Comparison of ENCODE assay signal across 8 cellular contexts in the genomic region with DNA sequence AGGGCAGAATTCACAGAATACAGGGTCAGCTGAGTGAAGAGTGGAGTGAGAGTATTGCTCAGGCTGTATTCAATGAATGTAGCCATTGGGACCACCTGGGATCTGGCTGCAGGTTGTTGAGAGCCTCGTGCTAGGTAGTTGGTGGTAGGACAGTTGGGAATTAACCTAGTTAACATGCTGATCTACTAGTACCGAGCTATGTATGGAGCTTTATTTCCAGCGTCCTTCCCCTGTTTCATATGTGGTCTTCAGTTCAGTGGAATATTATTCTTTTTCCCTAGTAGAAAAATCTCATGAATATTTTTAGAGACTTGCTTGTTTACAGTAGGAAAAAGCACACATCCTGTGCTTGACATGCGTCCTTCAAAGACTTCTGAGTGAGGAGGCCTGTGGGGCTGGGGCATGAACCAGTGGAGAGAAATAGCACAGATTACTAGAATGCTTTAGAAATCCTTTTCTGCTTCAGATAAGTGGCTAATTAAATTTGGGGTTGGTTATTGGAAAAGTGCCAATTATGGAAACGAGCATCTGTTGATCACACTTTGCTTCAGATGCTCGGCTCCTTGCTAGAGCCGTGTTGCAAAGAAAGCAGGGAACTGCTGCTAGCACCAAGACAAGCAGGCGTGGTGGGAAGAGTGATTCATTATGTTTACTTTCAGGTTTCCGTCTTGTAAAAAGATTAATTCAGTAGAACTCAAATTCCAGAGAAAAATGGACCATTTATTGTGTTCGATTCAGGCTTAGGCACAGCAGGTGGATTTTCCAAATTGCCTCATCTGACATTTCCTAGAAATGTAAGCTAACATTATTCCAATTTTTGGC. TPM values are rescaled to one million over a fixed set of nuclear protein-coding genes. Genes with fewer than 3 reads are reported as not detected.
A peak's percentile ranks its signal among the peaks of the same experiment; 100 is the strongest.
DNase-seq lines count a peak whose midpoint lies in the region; ATAC-seq and TF ChIP-seq lines count a peak whose summit lies in the region.

No MANE protein-coding gene starts in this region.

- H3K36me3 Mint-ChIP-seq in CD8-positive, alpha-beta memory T cell = peaks cover 4 to 29% (median 5%) of the 10 kb centered on the region in 3 donors
- H3K36me3 Mint-ChIP-seq in activated CD8-positive, alpha-beta T cell treated with anti-CD3 and anti-CD28 coated beads for 36 hours (ENCODE audit: low read depth) = peaks cover 10% of the 10 kb centered on the region
- H3K36me3 Mint-ChIP-seq in stimulated activated effector memory CD8-positive, alpha-beta T cell treated with anti-CD3 and anti-CD28 coated beads, Interleukin-12 subunit alpha, Interleukin-12 subunit beta, amount 100 ng/mL, for 72 hours = peaks cover 5% of the 10 kb centered on the region

- H3K36me3 ChIP-seq in CD8-positive, alpha-beta memory T cell (ENCODE audit: insufficient read depth, low read length) = no peaks in the 10 kb centered on the region

- H3K4me3 Mint-ChIP-seq in CD8-positive, alpha-beta memory T cell = peak overlapping the region in 6 of 7 donors; percentile 63 to 86 (median 65)
- H3K4me3 Mint-ChIP-seq in activated CD8-positive, alpha-beta T cell treated with anti-CD3 and anti-CD28 coated beads for 36 hours = peak overlapping the region; percentile 43
- peak overlapping the region; percentile 52 for H3K4me3 Mint-ChIP-seq in stimulated activated effector memory CD8-positive, alpha-beta T cell treated with anti-CD3 and anti-CD28 coated beads, Interleukin-12 subunit alpha, Interleukin-12 subunit beta, amount 100 ng/mL, for 72 hours

- peak; percentile 43 for ATAC-seq in activated CD8-positive, alpha-beta T cell treated with anti-CD3 and anti-CD28 coated beads for 36 hours
- ATAC-seq in stimulated activated effector memory CD8-positive, alpha-beta T cell treated with anti-CD3 and anti-CD28 coated beads, Interleukin-12 subunit alpha, Interleukin-12 subunit beta, amount 100 ng/mL, for 72 hours = peak; percentile 68
- ATAC-seq in HG03039 (IDR thresholded peaks at IDR 0.05; ENCODE audit: unreplicated experiment) = no peak
- ATAC-seq in GM21526 (IDR thresholded peaks at IDR 0.05; ENCODE audit: low FRiP score, unreplicated experiment) = no peak

- intact Hi-C loops in activated CD8-positive, alpha-beta T cell treated with anti-CD3 and anti-CD28 coated beads for 36 hours (cut with micrococcal nuclease) = no loop called here

- H3K4me3 ChIP-seq in CD8-positive, alpha-beta memory T cell (ENCODE audit: low read length) = peak overlapping the region; percentile 32
- no peak overlapping the region for H3K4me3 ChIP-seq in fibroblast of mammary gland (ENCODE audit: control insufficient read depth, low read depth, low read length)

- TF ChIP-seq CTCF in activated CD8-positive, alpha-beta T cell treated with anti-CD3 and anti-CD28 coated beads for 36 hours (IDR thresholded peaks at IDR 0.05) = no peak
- TF ChIP-seq CTCF in fibroblast of mammary gland (conservative IDR thresholded peaks at IDR 0.05; ENCODE audit: control insufficient read depth, insufficient read depth, low read depth, low read length) = no peak

- H3K27me3 ChIP-seq in CD8-positive, alpha-beta memory T cell (ENCODE audit: insufficient read depth, low read length, poor library complexity, severe bottlenecking) = no peaks in the 10 kb centered on the region

- no peaks in the 10 kb centered on the region for H3K27me3 Mint-ChIP-seq in CD8-positive, alpha-beta memory T cell
- no peaks in the 10 kb centered on the region for H3K27me3 Mint-ChIP-seq in activated CD8-positive, alpha-beta T cell treated with anti-CD3 and anti-CD28 coated beads for 36 hours

- H3K4me1 Mint-ChIP-seq in CD8-positive, alpha-beta memory T cell = peaks cover 64 to 84% (median 83%) of the 10 kb centered on the region in 3 donors
- peaks cover 74% of the 10 kb centered on the region for H3K4me1 Mint-ChIP-seq in activated CD8-positive, alpha-beta T cell treated with anti-CD3 and anti-CD28 coated beads for 36 hours (ENCODE audit: low read depth)
- H3K4me1 Mint-ChIP-seq in stimulated activated effector memory CD8-positive, alpha-beta T cell treated with anti-CD3 and anti-CD28 coated beads, Interleukin-12 subunit alpha, Interleukin-12 subunit beta, amount 100 ng/mL, for 72 hours = peaks cover 66% of the 10 kb centered on the region

- peak in 1 of 5 donors; percentile 22 for DNase-seq in CD8-positive, alpha-beta memory T cell
- DNase-seq in NCI-H1436 (lab: John Stamatoyannopoulos, UW) = peak; percentile 80
- DNase-seq in activated CD8-positive, alpha-beta T cell treated with anti-CD3 and anti-CD28 coated beads for 36 hours = peak; percentile 50
- peak; percentile 65 for DNase-seq in fibroblast of mammary gland (ENCODE audit: low read depth)
- DNase-seq in stimulated activated effector memory CD8-positive, alpha-beta T cell treated with anti-CD3 and anti-CD28 coated beads, Interleukin-12 subunit alpha, Interleukin-12 subunit beta, amount 100 ng/mL, for 72 hours (ENCODE audit: low spot score in 2 of 2) = no peak
- DNase-seq in NCI-H1048 (lab: John Stamatoyannopoulos, UW) = no peak

- POLR2A ChIA-PET in CD8-positive, alpha-beta memory T cell (lab: Charles Lee) = interaction anchor here (1.1 to 2.8 kb wide), 8 partner anchors 25 to 98 kb away, joined by 3 to 13 read pairs (median 6); no protein-coding TSS in a partner anchor
- POLR2A ChIA-PET in activated CD8-positive, alpha-beta T cell treated with anti-CD3 and anti-CD28 coated beads for 36 hours (lab: Charles Lee) = interaction anchor here (0.6 to 7.8 kb wide), 9 partner anchors 20 to 127 kb away, joined by 3 to 31 read pairs (median 3); no protein-coding TSS in a partner anchor

- H3K9me3 ChIP-seq in CD8-positive, alpha-beta memory T cell (ENCODE audit: low read length) = no peaks in the 10 kb centered on the region

- H3K27ac Mint-ChIP-seq in CD8-positive, alpha-beta memory T cell = peak overlapping the region; percentile 77 to 99 (median 93)
- H3K27ac Mint-ChIP-seq in activated CD8-positive, alpha-beta T cell treated with anti-CD3 and anti-CD28 coated beads for 36 hours = peak overlapping the region; percentile 87
- peak overlapping the region; percentile 91 for H3K27ac Mint-ChIP-seq in stimulated activated effector memory CD8-positive, alpha-beta T cell treated with anti-CD3 and anti-CD28 coated beads, Interleukin-12 subunit alpha, Interleukin-12 subunit beta, amount 100 ng/mL, for 72 hours

- H3K4me1 ChIP-seq in CD8-positive, alpha-beta memory T cell (ENCODE audit: insufficient read depth, low read length) = peaks cover 43% of the 10 kb centered on the region

- CTCF ChIA-PET in CD8-positive, alpha-beta memory T cell (lab: Charles Lee) = interaction anchor here (0.9 to 2.1 kb wide), 9 partner anchors 25 to 326 kb away, joined by 3 to 8 read pairs (median 3); partner anchors contain the start of genes ARF6, MGAT2, NEMF and RPL36AL
- CTCF ChIA-PET in activated CD8-positive, alpha-beta T cell treated with anti-CD3 and anti-CD28 coated beads for 36 hours (lab: Charles Lee) = interaction anchor here (0.6 to 2.5 kb wide), 7 partner anchors 10 to 155 kb away, joined by 3 to 18 read pairs (median 4); no protein-coding TSS in a partner anchor

- peaks cover 0 to 12% (median 7%) of the 10 kb centered on the region in 5 donors for H3K9me3 Mint-ChIP-seq in CD8-positive, alpha-beta memory T cell
- H3K9me3 Mint-ChIP-seq in activated CD8-positive, alpha-beta T cell treated with anti-CD3 and anti-CD28 coated beads for 36 hours = peaks cover 17% of the 10 kb centered on the region
- H3K9me3 Mint-ChIP-seq in stimulated activated effector memory CD8-positive, alpha-beta T cell treated with anti-CD3 and anti-CD28 coated beads, Interleukin-12 subunit alpha, Interleukin-12 subunit beta, amount 100 ng/mL, for 72 hours = peaks cover 4% of the 10 kb centered on the region

- H3K27ac ChIP-seq in CD8-positive, alpha-beta memory T cell (ENCODE audit: low read depth, low read length) = no peak overlapping the region

RNA-seq across cellular contexts. Expression of gene ARF6, which starts 53.6 kb away (rescaled TPM):
- total RNA-seq in CD8-positive, alpha-beta memory T cell = 100 to 1,000 TPM; 168 TPM
- polyA plus RNA-seq in CD8-positive, alpha-beta memory T cell = 174 TPM
- 100 to 1,000 TPM; 170 TPM for total RNA-seq in activated CD8-positive, alpha-beta T cell treated with anti-CD3 and anti-CD28 coated beads for 36 hours

Comparison
In these comparisons a context has a peak if more than half of its experiments do, and no peak if none do; other contexts are left out.
1. DNase-seq: peak in NCI-H1436 (single experiment), activated CD8-positive, alpha-beta T cell treated with anti-CD3 and anti-CD28 coated beads for 36 hours (single experiment) and fibroblast of mammary gland (single experiment); none in stimulated activated effector memory CD8-positive, alpha-beta T cell treated with anti-CD3 and anti-CD28 coated beads, Interleukin-12 subunit alpha, Interleukin-12 subunit beta, amount 100 ng/mL, for 72 hours (0 of 2) and NCI-H1048 (single experiment).
2. ATAC-seq: peak in activated CD8-positive, alpha-beta T cell treated with anti-CD3 and anti-CD28 coated beads for 36 hours (single experiment) and stimulated activated effector memory CD8-positive, alpha-beta T cell treated with anti-CD3 and anti-CD28 coated beads, Interleukin-12 subunit alpha, Interleukin-12 subunit beta, amount 100 ng/mL, for 72 hours (single experiment); none in HG03039 (single experiment) and GM21526 (single experiment).
3. Peak in every context shown above with its lines, with median percentiles within 50 percentile points of each other: H3K27ac Mint-ChIP-seq and H3K4me3 Mint-ChIP-seq.